In genomic region chr18:77078671-77079070, GRCh38 we compare ENCODE assay signal across 12 cellular contexts. TPM values are rescaled to one million over a fixed set of nuclear protein-coding genes. Genes with fewer than 3 reads are reported as not detected.
DNase-seq lines count a peak whose midpoint lies in the region; ATAC-seq and TF ChIP-seq lines count a peak whose summit lies in the region.
"Had no signal": no experiment of that assay in that cellular context is flagged by ENCODE, and none has a peak within 500 bp of the region (broad histone marks: within the 10 kb centered on the region; RNA-seq: fewer than 3 reads in every experiment).

No MANE protein-coding gene starts in this region.

- intact Hi-C loops in Panc1 (cut with micrococcal nuclease; ENCODE audit: unreplicated experiment): no loop called here
- intact Hi-C loops in sciatic nerve (cut with DNase I): no loop called here

- CTCF ChIA-PET in Panc1 (lab: Charles Lee): interaction anchor here (0.6 kb wide), 1 partner anchor 157 kb away, joined by 3 read pairs; no protein-coding TSS in a partner anchor

- in situ Hi-C loops in Panc1 (cut with HindIII; ENCODE audit: low pct_unique_long_range_greater_than_20kb, low sequenced_read_pairs): no loop called here

- ATAC-seq in Panc1 (peak; percentile 42), foreskin keratinocyte (peak; percentile 62), sciatic nerve (peak; percentile 27), HG03354 (IDR thresholded peaks at IDR 0.05; ENCODE audit: poor library complexity, severe bottlenecking, unreplicated experiment) (no peak)

- H3K27me3 ChIP-seq in Panc1 (ENCODE audit: control insufficient read depth, insufficient read depth, low read length) (no peaks in the 10 kb centered on the region), foreskin keratinocyte (no peaks in the 10 kb centered on the region)
- H3K27me3 ChIP-seq: heart left ventricle had no signal

- TF ChIP-seq CTCF in Panc1 (IDR thresholded peaks at IDR 0.05) (no peak), foreskin keratinocyte (conservative IDR thresholded peaks at IDR 0.05) (no peak)

- H3K27ac ChIP-seq in Panc1 (ENCODE audit: low read length) (peak overlapping the region; percentile 1), foreskin keratinocyte (no peak overlapping the region)

- H3K9me3 ChIP-seq in Panc1 (ENCODE audit: control insufficient read depth, insufficient read depth, low read depth, low read length): no peaks in the 10 kb centered on the region
- H3K9me3 ChIP-seq: heart left ventricle had no signal

- POLR2A ChIA-PET in Panc1 (lab: Charles Lee): no interaction called here

- H3K4me1 ChIP-seq in Panc1 (ENCODE audit: control insufficient read depth, insufficient read depth, low read length) (peaks cover 12% of the 10 kb centered on the region), foreskin keratinocyte (peaks cover 6% of the 10 kb centered on the region)

- no peaks in the 10 kb centered on the region for H3K36me3 ChIP-seq in Panc1 (ENCODE audit: control insufficient read depth, insufficient read depth, low read length)

- BruUV-seq in Panc1 (replicated peaks; lab: Mats Ljungman, UMichigan): no TSS peak

- DNase-seq in Daoy (ENCODE audit: low read depth) (peak; percentile 39), Panc1 (ENCODE audit: low read depth, low spot score) (no peak), foreskin keratinocyte (no peak), sciatic nerve (ENCODE audit: low spot score) (no peak), NCI-H146 treated with DMSO at 0.1 percent for 48 hours (lab: John Stamatoyannopoulos, UW; ENCODE audit: unreplicated experiment) (no peak), middle frontal gyrus (ENCODE audit: extremely low spot score, low spot score) (no peak)
- no peak for DNase-seq in stimulated activated CD4-positive, alpha-beta T cell treated with anti-CD3 and anti-CD28 coated beads, Interleukin-12 subunit alpha, Interleukin-12 subunit beta, amount 100 ng/mL, for 4 hours
- DNase-seq: activated CD4-positive, alpha-beta T cell treated with anti-CD3 and anti-CD28 coated beads for 48 hours; heart left ventricle; left cardiac atrium; substantia nigra had no signal

- H3K4me3 ChIP-seq in Panc1 (ENCODE audit: low read depth in 2 of 2, low read length in 2 of 2): no peak overlapping the region
- H3K4me3 ChIP-seq: heart left ventricle had no signal

RNA-seq across cellular contexts. Expression of gene MBP, which starts 53.9 kb away (rescaled TPM):
- total RNA-seq in Daoy (2014; rRNA removed; shearing (Covaris generic)): 0.21 TPM in 1 of 2 replicates, not detected in the other
- 88.8 TPM for total RNA-seq in Panc1 (2021; ENCODE audit: unreplicated experiment)
- polyA plus RNA-seq in Panc1 (2012; ENCODE audit: insufficient read length): 59.2 TPM
- 24.7 and 26.6 TPM in 2 replicates for total RNA-seq in foreskin keratinocyte
- polyA plus RNA-seq in foreskin keratinocyte: 9.3 and 9.5 TPM in 2 replicates
- total RNA-seq in sciatic nerve: 2,463 TPM

Comparison
In these comparisons a context has a peak if more than half of its experiments do, and no peak if none do; other contexts are left out.
1. RNA of gene MBP, which starts 53.9 kb away (total RNA-seq): 2,463 TPM in sciatic nerve (single experiment); 88.8 TPM in Panc1 (single experiment), 24.7 to 26.6 TPM in foreskin keratinocyte and 0.21 TPM in Daoy; every median in the first group is over 10 times any median in the second.